Comparison of ENCODE assay signal across 8 cellular contexts in genomic region chr5:57176350-57176857, GRCh38. TPM values are rescaled to one million over a fixed set of nuclear protein-coding genes. Genes with fewer than 3 reads are reported as not detected.
DNase-seq lines count a peak whose midpoint lies in the region; ATAC-seq and TF ChIP-seq lines count a peak whose summit lies in the region.

No MANE protein-coding gene starts in this region.

- peak overlapping the region; percentile 82 for H3K4me3 ChIP-seq in SJCRH30

- peak overlapping the region; percentile 99 for H3K27ac Mint-ChIP-seq in osteocyte (ENCODE audit: unreplicated experiment)

- H3K27me3 Mint-ChIP-seq in osteocyte (ENCODE audit: unreplicated experiment), result no peaks in the 10 kb centered on the region

- peaks cover 12% of the 10 kb centered on the region for H3K4me1 ChIP-seq in SJCRH30

- no peaks in the 10 kb centered on the region for H3K9me3 Mint-ChIP-seq in osteocyte (ENCODE audit: unreplicated experiment)

- H3K36me3 ChIP-seq in SJCRH30, result peaks cover 46% of the 10 kb centered on the region

- peaks cover 71% of the 10 kb centered on the region for H3K4me1 Mint-ChIP-seq in osteocyte (ENCODE audit: unreplicated experiment)

- no peak for ATAC-seq in GM18517 (IDR thresholded peaks at IDR 0.05; ENCODE audit: unreplicated experiment)
- ATAC-seq in HG02759 (IDR thresholded peaks at IDR 0.05; ENCODE audit: unreplicated experiment), result no peak

- no peaks in the 10 kb centered on the region for H3K27me3 ChIP-seq in SJCRH30

- no peak overlapping the region for H3K27ac ChIP-seq in SJCRH30

- no peaks in the 10 kb centered on the region for H3K9me3 ChIP-seq in SJCRH30 (replicated peaks)

- TF ChIP-seq CTCF in osteocyte (IDR thresholded peaks at IDR 0.05), result no peak

- peaks cover 16% of the 10 kb centered on the region for H3K36me3 Mint-ChIP-seq in osteocyte (ENCODE audit: unreplicated experiment)

- TF ChIP-seq POLR2A in erythroblast (IDR thresholded peaks at IDR 0.05; ENCODE audit: low read length), result no peak

- DNase-seq in NOMO-1 treated with DMSO at 0.1 percent for 48 hours (lab: John Stamatoyannopoulos, UW; ENCODE audit: unreplicated experiment), result peak; percentile 31
- DNase-seq in NOMO-1 treated with dmso at 0.1 percent for 144 hours (lab: John Stamatoyannopoulos, UW; ENCODE audit: unreplicated experiment), result no peak
- DNase-seq in SJCRH30, result peak in 1 of 2 experiments; percentile 26
- peak; percentile 55 to 60 for DNase-seq in erythroblast (lab: John Stamatoyannopoulos, UW)
- DNase-seq in osteocyte (ENCODE audit: extremely low spot score, unreplicated experiment), result no peak
- DNase-seq in SHP77 treated with DMSO at 0.1 percent for 48 hours (lab: John Stamatoyannopoulos, UW), result no peak

- peak overlapping the region; percentile 93 for H3K4me3 Mint-ChIP-seq in osteocyte (ENCODE audit: unreplicated experiment)

RNA-seq across cellular contexts. Expression of gene GPBP1, which starts 2.5 kb away (rescaled TPM):
- total RNA-seq in SJCRH30 (2014; rRNA removed; shearing (Covaris generic)), result 99.9 and 106 TPM in 2 replicates
- 58.4 and 65.3 TPM in 2 replicates for total RNA-seq in osteocyte

Comparison
In these comparisons a context has a peak if more than half of its experiments do, and no peak if none do; other contexts are left out.
1. DNase-seq: peak in NOMO-1 treated with DMSO at 0.1 percent for 48 hours (single experiment) and erythroblast (2 of 2); none in NOMO-1 treated with dmso at 0.1 percent for 144 hours (single experiment), osteocyte (single experiment) and SHP77 treated with DMSO at 0.1 percent for 48 hours (single experiment).